In the genomic region with DNA sequence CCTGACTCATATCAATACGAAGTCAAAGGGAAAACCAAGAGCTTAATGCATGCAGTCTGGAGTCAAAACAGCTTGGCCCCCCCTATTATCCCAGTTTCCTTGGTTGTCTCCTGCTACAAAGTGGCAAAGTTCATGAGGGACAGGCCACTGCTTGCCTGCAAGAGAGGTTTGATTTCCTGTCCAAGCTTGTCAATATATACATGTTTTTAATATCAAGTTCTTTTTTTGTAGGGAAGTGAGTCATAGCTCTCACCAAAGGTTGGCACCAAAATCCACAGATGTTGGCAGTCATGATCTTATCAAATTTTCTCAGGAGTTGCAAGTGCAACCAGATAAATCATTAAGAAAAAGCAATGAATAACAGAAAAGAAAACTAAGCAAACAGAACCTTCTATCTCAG, we compare ENCODE assay signal across 1 cellular context.
TF ChIP-seq lines count a peak whose summit lies in the region.

No MANE protein-coding gene starts in this region.

TF ChIP-seq in endothelial cell of umbilical vein, 7 proteins besides CTCF, POLR2A, EP300 and RAD21 (continued from another document):
- peak; percentile 85 for TF ChIP-seq FOS (IDR thresholded peaks at IDR 0.05; ENCODE audit: borderline replicate concordance, insufficient read depth, low read length)
- TF ChIP-seq, protein P1, sequence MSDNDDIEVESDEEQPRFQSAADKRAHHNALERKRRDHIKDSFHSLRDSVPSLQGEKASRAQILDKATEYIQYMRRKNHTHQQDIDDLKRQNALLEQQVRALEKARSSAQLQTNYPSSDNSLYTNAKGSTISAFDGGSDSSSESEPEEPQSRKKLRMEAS (IDR thresholded peaks at IDR 0.05; ENCODE audit: insufficient read depth, insufficient read length), result no peak
